15 cellular contexts compared by ENCODE assay signal in the genomic region with DNA sequence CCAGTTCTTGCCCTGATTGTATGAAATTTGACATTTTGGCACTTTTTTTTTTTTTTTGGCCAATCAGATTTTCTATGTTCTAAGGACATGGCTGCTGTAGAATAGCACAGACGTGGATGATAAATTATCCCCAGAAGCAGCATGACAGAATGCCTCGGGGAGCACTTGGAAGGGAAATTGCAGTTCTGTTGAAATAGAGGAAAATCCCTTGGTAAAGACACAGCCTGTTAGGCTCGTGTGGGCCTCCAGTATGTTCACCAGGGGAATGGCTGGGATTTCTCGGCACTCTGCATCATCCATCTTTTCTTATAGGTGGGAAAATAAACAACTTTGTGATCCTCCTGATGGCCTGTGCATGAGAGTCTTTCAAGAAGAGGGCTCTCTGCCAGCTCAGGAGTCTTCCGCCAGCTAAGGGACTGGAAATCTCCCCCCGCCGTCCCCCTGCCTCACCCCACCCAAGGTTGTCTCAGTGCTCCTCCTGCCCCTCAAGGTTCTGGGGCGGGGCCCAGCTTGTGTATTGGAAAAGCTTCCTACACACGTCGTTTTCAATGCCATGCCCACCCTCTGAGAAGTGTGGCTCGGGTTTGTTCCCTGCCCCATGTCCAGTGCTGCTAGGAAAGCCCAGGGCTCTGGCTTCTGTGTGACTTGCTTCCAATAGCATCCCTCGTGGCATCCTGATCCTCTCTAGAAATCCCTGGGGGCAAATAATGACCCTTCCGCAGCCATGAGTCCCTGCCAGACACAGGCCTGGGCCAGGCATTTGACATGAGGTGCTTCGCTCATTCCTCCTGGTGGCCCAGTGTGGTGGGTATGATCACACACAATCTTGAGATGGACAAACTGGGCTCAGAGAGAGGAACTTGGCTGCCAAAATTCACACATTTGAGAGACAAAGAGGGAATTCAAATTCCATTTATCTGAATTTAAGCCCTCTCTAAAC.
DNase-seq lines count a peak whose midpoint lies in the region; ATAC-seq, FAIRE-seq and TF ChIP-seq lines count a peak whose summit lies in the region.
"Had no signal": no experiment of that assay in that cellular context is flagged by ENCODE, and none has a peak within 500 bp of the region (broad histone marks: within the 10 kb centered on the region; RNA-seq: fewer than 3 reads in every experiment).

No MANE protein-coding gene starts in this region.

- TF ChIP-seq EP300 in sigmoid colon (IDR thresholded peaks at IDR 0.05) (no peak), ovary (IDR thresholded peaks at IDR 0.05) (no peak)

- DNase-seq in Caki2 (ENCODE audit: low read depth) (peak; percentile 48), SK-N-MC (ENCODE audit: low read depth, low spot score) (peak; percentile 55), fibroblast of peridontal ligament (ENCODE audit: extremely low read depth) (peak; percentile 56), sigmoid colon (peak; percentile 66), ovary (no peak), D721Med (ENCODE audit: insufficient read length, low spot score) (no peak), uterus (no peak)
- DNase-seq: activated B cell treated with CpG ODN at 0.5 μM for 24 hours; activated naive CD4-positive, alpha-beta T cell; dorsolateral prefrontal cortex; psoas muscle; stimulated activated naive CD8-positive, alpha-beta T cell treated with anti-CD3 and anti-CD28 coated beads, Interleukin-15, amount 100 ng/mL, for 72 hours had no signal

- intact Hi-C loops in sigmoid colon (cut with DNase I) (no loop called here), ovary (cut with DNase I) (no loop called here), uterus (cut with DNase I; ENCODE audit: low total_unique reads) (no loop called here)

- H3K27me3 ChIP-seq in sigmoid colon (no peaks in the 10 kb centered on the region), ovary (no peaks in the 10 kb centered on the region), uterus (no peaks in the 10 kb centered on the region)
- H3K27me3 ChIP-seq: dorsolateral prefrontal cortex had no signal

- no peak overlapping the region for H3K27ac ChIP-seq in SK-N-MC
- peak overlapping the region in 1 of 4 donors; percentile 24 for H3K27ac ChIP-seq in sigmoid colon
- no peak overlapping the region for H3K27ac ChIP-seq in ovary
- H3K27ac ChIP-seq in uterus: no peak overlapping the region
- H3K27ac ChIP-seq: dorsolateral prefrontal cortex, psoas muscle had no signal

- no peaks in the 10 kb centered on the region for H3K36me3 ChIP-seq in SK-N-MC (ENCODE audit: insufficient read depth, low read length)
- H3K36me3 ChIP-seq in sigmoid colon: no peaks in the 10 kb centered on the region
- no peaks in the 10 kb centered on the region for H3K36me3 ChIP-seq in ovary
- no peaks in the 10 kb centered on the region for H3K36me3 ChIP-seq in uterus

- TF ChIP-seq POLR2A in sigmoid colon (IDR thresholded peaks at IDR 0.05) (no peak), ovary (IDR thresholded peaks at IDR 0.05) (no peak), uterus (IDR thresholded peaks at IDR 0.05) (no peak)

- WGBS in sigmoid colon, 2 donors: 83 to 84% methylated on average over 14 of the region's 14 CpGs
- 82 to 83% (median 83%) methylated on average over 14 of the region's 14 CpGs for WGBS in ovary, 3 donors

- H3K9me3 ChIP-seq in SK-N-MC (ENCODE audit: low read depth, low read length) (no peaks in the 10 kb centered on the region), sigmoid colon (no peaks in the 10 kb centered on the region), ovary (no peaks in the 10 kb centered on the region), uterus (no peaks in the 10 kb centered on the region)
- H3K9me3 ChIP-seq: psoas muscle had no signal

- no peak for TF ChIP-seq CTCF in sigmoid colon (IDR thresholded peaks at IDR 0.05)
- TF ChIP-seq CTCF in ovary (IDR thresholded peaks at IDR 0.05): no peak
- TF ChIP-seq CTCF in D721Med (IDR thresholded peaks at IDR 0.05; ENCODE audit: insufficient read depth, missing control alignments): no peak
- TF ChIP-seq CTCF in uterus (IDR thresholded peaks at IDR 0.05): no peak

- H3K9ac ChIP-seq in SK-N-MC (ENCODE audit: insufficient read length): no peak overlapping the region

- no peak for FAIRE-seq in D721Med (lab: Jason Lieb, UNC)
- FAIRE-seq: GM12891 had no signal

- H3K4me1 ChIP-seq in sigmoid colon: no peaks in the 10 kb centered on the region
- H3K4me1 ChIP-seq in ovary (ENCODE audit: insufficient read depth): no peaks in the 10 kb centered on the region
- no peaks in the 10 kb centered on the region for H3K4me1 ChIP-seq in uterus
- H3K4me1 ChIP-seq: psoas muscle had no signal

- in situ Hi-C loops in Caki2 (cut with HindIII; ENCODE audit: low pct_unique_long_range_greater_than_20kb, low sequenced_read_pairs): no loop called here

- ATAC-seq in GM19467 (IDR thresholded peaks at IDR 0.05; ENCODE audit: unreplicated experiment): no peak
- ATAC-seq: HCT116; stimulated activated naive CD8-positive, alpha-beta T cell treated with anti-CD3 and anti-CD28 coated beads, Interleukin-15, amount 100 ng/mL, for 72 hours had no signal

- H3K4me3 ChIP-seq in SK-N-MC: no peak overlapping the region
- no peak overlapping the region for H3K4me3 ChIP-seq in sigmoid colon
- H3K4me3 ChIP-seq in ovary: no peak overlapping the region
- no peak overlapping the region for H3K4me3 ChIP-seq in uterus
- H3K4me3 ChIP-seq: dorsolateral prefrontal cortex, psoas muscle had no signal

Comparison
In these comparisons a context has a peak if more than half of its experiments do, and no peak if none do; other contexts are left out.
1. DNase-seq: peak in Caki2 (single experiment), SK-N-MC (single experiment), fibroblast of peridontal ligament (single experiment) and sigmoid colon (single experiment); none in ovary (0 of 5), D721Med (single experiment) and uterus (0 of 2).